In genomic region chr6:110543106-110543505, GRCh38 we compare ENCODE assay signal across 11 cellular contexts.
DNase-seq lines count a peak whose midpoint lies in the region; ATAC-seq and TF ChIP-seq lines count a peak whose summit lies in the region.
"Had no signal": no experiment of that assay in that cellular context is flagged by ENCODE, and none has a peak within 500 bp of the region (broad histone marks: within the 10 kb centered on the region; RNA-seq: fewer than 3 reads in every experiment).

No MANE protein-coding gene starts in this region.

- ATAC-seq in left cardiac atrium, result peak; percentile 25 to 39
- no peak for ATAC-seq in HG03439 (IDR thresholded peaks at IDR 0.05; ENCODE audit: unreplicated experiment)

- H3K27me3 Mint-ChIP-seq in immature natural killer cell (ENCODE audit: low read depth in 3 of 3), result peaks cover 4 to 10% (median 5%) of the 10 kb centered on the region in 3 donors
- H3K27me3 Mint-ChIP-seq in progenitor cell of endocrine pancreas, result no peaks in the 10 kb centered on the region

- peak overlapping the region; percentile 100 for H3K27ac ChIP-seq in substantia nigra (ENCODE audit: low read depth, low read length, poor library complexity, severe bottlenecking)

- TF ChIP-seq CTCF in progenitor cell of endocrine pancreas (IDR thresholded peaks at IDR 0.05; ENCODE audit: unreplicated experiment), result no peak

- DNase-seq in NCI-H2081 (lab: John Stamatoyannopoulos, UW), result peak; percentile 44 to 76
- DNase-seq in NCI-H2081 treated with DMSO at 0.1 percent for 48 hours (lab: John Stamatoyannopoulos, UW), result no peak
- DNase-seq in RPMI8226, result peak; percentile 23
- DNase-seq in left cardiac atrium, result no peak
- peak in 36 of 49 donors; percentile 17 to 71 (median 40) for DNase-seq in substantia nigra (lab: John Stamatoyannopoulos, UW)
- DNase-seq in immature natural killer cell, result no peak
- DNase-seq in progenitor cell of endocrine pancreas (ENCODE audit: low spot score, unreplicated experiment), result no peak
- DNase-seq: kidney glomerular epithelial cell; NCI-H2171 treated with DMSO at 0.1 percent for 48 hours; stimulated activated CD4-positive, alpha-beta T cell treated with anti-CD3 and anti-CD28 coated beads, Interleukin-2, amount 100 ng/mL, for 24 hours had no signal

- H3K27ac Mint-ChIP-seq in immature natural killer cell (peak overlapping the region in 1 of 6 donors; percentile 35), progenitor cell of endocrine pancreas (no peak overlapping the region)

- H3K4me3 Mint-ChIP-seq in immature natural killer cell (peak overlapping the region in 1 of 5 donors; percentile 26), progenitor cell of endocrine pancreas (ENCODE audit: low read depth) (no peak overlapping the region)

- intact Hi-C loops in left cardiac atrium (cut with DNase I), result no loop called here

- peaks cover 0 to 1% (median 0%) of the 10 kb centered on the region in 6 donors for H3K9me3 Mint-ChIP-seq in immature natural killer cell
- H3K9me3 Mint-ChIP-seq in progenitor cell of endocrine pancreas (ENCODE audit: low read depth), result no peaks in the 10 kb centered on the region

- H3K4me1 Mint-ChIP-seq in immature natural killer cell (peaks cover 16 to 19% of the 10 kb centered on the region in 2 donors), progenitor cell of endocrine pancreas (ENCODE audit: low read depth) (no peaks in the 10 kb centered on the region)

- H3K36me3 Mint-ChIP-seq in immature natural killer cell (no peaks in the 10 kb centered on the region), progenitor cell of endocrine pancreas (ENCODE audit: insufficient read depth) (no peaks in the 10 kb centered on the region)

Comparison
In these comparisons a context has a peak if more than half of its experiments do, and no peak if none do; other contexts are left out.
1. DNase-seq: peak in NCI-H2081 (2 of 2), RPMI8226 (single experiment) and substantia nigra (36 of 49); none in NCI-H2081 treated with DMSO at 0.1 percent for 48 hours (single experiment), left cardiac atrium (single experiment), immature natural killer cell (0 of 3) and progenitor cell of endocrine pancreas (single experiment).